In genomic region chr6:34839696-34840352, GRCh38 we compare ENCODE assay signal across 1 cellular context.
TF ChIP-seq lines count a peak whose summit lies in the region.

No MANE protein-coding gene starts in this region.

TF ChIP-seq in HCT116, 20 proteins besides CTCF, POLR2A, EP300 and RAD21:
- TF ChIP-seq CBX3 (IDR thresholded peaks at IDR 0.05; ENCODE audit: low read depth) (no peak), POLR2AphosphoS5 (IDR thresholded peaks at IDR 0.05; ENCODE audit: low read depth, low read length) (no peak), TCF7L2 (IDR thresholded peaks at IDR 0.05; ENCODE audit: borderline replicate concordance, extremely low read depth, insufficient read depth, insufficient read length) (no peak), EGR1 (IDR thresholded peaks at IDR 0.05; ENCODE audit: low read depth) (no peak), EZH2phosphoT487 (IDR thresholded peaks at IDR 0.05; ENCODE audit: borderline replicate concordance) (no peak), JUND (IDR thresholded peaks at IDR 0.05) (no peak)
